25 cellular contexts compared by ENCODE assay signal in the genomic region with DNA sequence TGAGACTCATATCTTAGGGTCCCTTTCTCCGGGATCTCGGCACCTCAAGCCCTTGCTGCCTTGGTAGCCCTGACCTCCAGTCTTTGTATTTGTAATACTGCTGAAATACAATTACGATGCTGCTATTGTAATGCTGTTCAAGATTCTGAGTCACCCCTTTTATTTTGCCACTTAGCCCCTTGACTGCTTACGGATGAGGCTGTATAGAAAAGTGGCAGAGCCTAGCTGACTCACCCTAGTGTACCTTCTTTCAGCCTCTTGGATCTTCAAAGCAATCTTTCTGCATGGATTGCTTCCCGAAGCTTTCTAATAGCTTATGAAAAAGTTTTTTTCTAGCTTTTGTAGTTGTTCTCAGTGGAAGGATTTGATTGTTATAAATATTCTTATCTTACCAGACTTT.
DNase-seq lines count a peak whose midpoint lies in the region; ATAC-seq and TF ChIP-seq lines count a peak whose summit lies in the region.
"Had no signal": no experiment of that assay in that cellular context is flagged by ENCODE, and none has a peak within 500 bp of the region (broad histone marks: within the 10 kb centered on the region; RNA-seq: fewer than 3 reads in every experiment).

No MANE protein-coding gene starts in this region.

- no peaks in the 10 kb centered on the region for H4K20me1 ChIP-seq in mammary epithelial cell (ENCODE audit: insufficient read depth, low read length)

- WGBS in mammary epithelial cell (ENCODE audit: low coverage, missing lambda C conversion rate): 86% methylated on average over 4 of the region's 5 CpGs

- H3K27ac Mint-ChIP-seq in MCF 10A (ENCODE audit: low read depth, unreplicated experiment): no peak overlapping the region
- no peak overlapping the region for H3K27ac Mint-ChIP-seq in WTC11
- no peak overlapping the region for H3K27ac Mint-ChIP-seq in activated T-helper 17 cell treated with anti-CD3 and anti-CD28 coated beads, Interleukin-2, amount 50 U/mL, for 72 hours
- H3K27ac Mint-ChIP-seq: B cell, CD14-positive monocyte, H9, IgD-negative memory B cell had no signal

- in situ Hi-C loops in mammary epithelial cell (cut with MboI; ENCODE audit: low sequenced_read_pairs in 2 of 2): no loop called here

- H3K27me3 Mint-ChIP-seq in MCF 10A (ENCODE audit: insufficient read depth, unreplicated experiment): no peaks in the 10 kb centered on the region
- H3K27me3 Mint-ChIP-seq in WTC11 (ENCODE audit: low read depth): no peaks in the 10 kb centered on the region
- peaks cover 4% of the 10 kb centered on the region for H3K27me3 Mint-ChIP-seq in activated T-helper 17 cell treated with anti-CD3 and anti-CD28 coated beads, Interleukin-2, amount 50 U/mL, for 72 hours
- H3K27me3 Mint-ChIP-seq: B cell, IgD-negative memory B cell had no signal

- dilution Hi-C loops in mammary epithelial cell (cut with HindIII; ENCODE audit: low sequenced_read_pairs): no loop called here

- H3K4me1 Mint-ChIP-seq in MCF 10A (ENCODE audit: insufficient read depth, unreplicated experiment) (peaks cover 19% of the 10 kb centered on the region), WTC11 (no peaks in the 10 kb centered on the region)
- no peaks in the 10 kb centered on the region for H3K4me1 Mint-ChIP-seq in activated T-helper 17 cell treated with anti-CD3 and anti-CD28 coated beads, Interleukin-2, amount 50 U/mL, for 72 hours
- H3K4me1 Mint-ChIP-seq: B cell had no signal

- no peak overlapping the region for H3K4me3 ChIP-seq in mammary epithelial cell (replicated peaks in 1 of 3; ENCODE audit: insufficient read depth in 1 of 3, low read depth in 2 of 3, low read length in 3 of 3)
- H3K4me3 ChIP-seq in skeletal muscle cell (ENCODE audit: low read depth, low read length): no peak overlapping the region
- H3K4me3 ChIP-seq: A549, GM12878, GM23248, MG63, SJSA1 had no signal

- H3K27me3 ChIP-seq in mammary epithelial cell (ENCODE audit: insufficient read depth, low read length): peaks cover 2% of the 10 kb centered on the region
- H3K27me3 ChIP-seq: MG63, SJSA1 had no signal

- CTCF ChIA-PET in MCF 10A (lab: Yijun Ruan, JAX) (no interaction called here), mammary epithelial cell (lab: Charles Lee; ENCODE audit: low non-redundant PET) (no interaction called here), WTC11 (lab: Charles Lee) (no interaction called here)

- intact Hi-C loops in MCF 10A (cut with micrococcal nuclease): no loop called here
- intact Hi-C loops in mammary epithelial cell (cut with micrococcal nuclease): no loop called here
- intact Hi-C loops in left colon (cut with DNase I, micrococcal nuclease): no loop called here

- H3K4me3 Mint-ChIP-seq in MCF 10A (ENCODE audit: unreplicated experiment) (no peak overlapping the region), WTC11 (no peak overlapping the region)
- no peak overlapping the region for H3K4me3 Mint-ChIP-seq in activated T-helper 17 cell treated with anti-CD3 and anti-CD28 coated beads, Interleukin-2, amount 50 U/mL, for 72 hours
- H3K4me3 Mint-ChIP-seq: B cell, CD14-positive monocyte, H9, IgD-negative memory B cell had no signal

- no peaks in the 10 kb centered on the region for H3K79me2 ChIP-seq in mammary epithelial cell (ENCODE audit: insufficient read depth, low read length)

- H2AFZ ChIP-seq in mammary epithelial cell (ENCODE audit: low read depth, low read length): no peak overlapping the region
- H2AFZ ChIP-seq: GM23248 had no signal

- BruUV-seq in MCF 10A (replicated peaks; lab: Mats Ljungman, UMichigan) (no TSS peak), mammary epithelial cell (replicated peaks; lab: Mats Ljungman, UMichigan) (no TSS peak)

- peak; percentile 5 for DNase-seq in MCF 10A (ENCODE audit: unreplicated experiment)
- DNase-seq in mammary epithelial cell: no peak
- DNase-seq in WTC11 (ENCODE audit: low spot score): no peak
- DNase-seq in glomerular visceral epithelial cell (ENCODE audit: extremely low spot score): peak; percentile 32
- DNase-seq in skeletal muscle cell (ENCODE audit: low read depth): peak; percentile 9
- no peak for DNase-seq in NCI-H1417 (lab: John Stamatoyannopoulos, UW)
- no peak for DNase-seq in left colon
- DNase-seq: DMS79, GM23248, H9, MG63, NCI-H1436 treated with DMSO at 0.1 percent for 48 hours, NCI-H2029, NCI-H2171 treated with DMSO at 0.1 percent for 48 hours, NCI-H446 treated with DMSO at 0.1 percent for 48 hours, NCI-H526 treated with DMSO at 0.1 percent for 48 hours, SW 1271 had no signal

- no peaks in the 10 kb centered on the region for H3K9me3 ChIP-seq in mammary epithelial cell (replicated peaks; ENCODE audit: insufficient read depth, low read length)
- H3K9me3 ChIP-seq: A549, MG63, SJSA1 had no signal

- no peaks in the 10 kb centered on the region for H3K9me3 Mint-ChIP-seq in MCF 10A (ENCODE audit: unreplicated experiment)
- H3K9me3 Mint-ChIP-seq in WTC11: no peaks in the 10 kb centered on the region
- H3K9me3 Mint-ChIP-seq in activated T-helper 17 cell treated with anti-CD3 and anti-CD28 coated beads, Interleukin-2, amount 50 U/mL, for 72 hours: no peaks in the 10 kb centered on the region

- no peak overlapping the region for H3K4me2 ChIP-seq in mammary epithelial cell (ENCODE audit: insufficient read depth, low read depth, low read length)
- H3K4me2 ChIP-seq: A549 had no signal

- POLR2A ChIA-PET in MCF 10A (lab: Yijun Ruan, JAX): interaction anchor here (0.7 to 1.3 kb wide), 3 partner anchors 9 to 197 kb away, joined by 3 read pairs; no protein-coding TSS in a partner anchor
- POLR2A ChIA-PET in WTC11 (lab: Charles Lee): no interaction called here

- ATAC-seq in WTC11: 0 out of 2 replicates have a peak, but pooled peaks have one; percentile 22
- no peak for ATAC-seq in left colon
- no peak for ATAC-seq in activated T-helper 17 cell treated with anti-CD3 and anti-CD28 coated beads, Interleukin-2, amount 50 U/mL, for 72 hours (replicated peaks)
- ATAC-seq: A549, GM12878, Right ventricle myocardium inferior had no signal

- H3K36me3 ChIP-seq in mammary epithelial cell (ENCODE audit: insufficient read depth, low read length): no peaks in the 10 kb centered on the region
- H3K36me3 ChIP-seq: MG63, SJSA1 had no signal

- H3K9ac ChIP-seq in mammary epithelial cell (ENCODE audit: insufficient read depth, low read length): no peak overlapping the region
- H3K9ac ChIP-seq: GM23248 had no signal

- peaks cover 5% of the 10 kb centered on the region for H3K36me3 Mint-ChIP-seq in MCF 10A (ENCODE audit: insufficient read depth, unreplicated experiment)
- no peaks in the 10 kb centered on the region for H3K36me3 Mint-ChIP-seq in WTC11
- no peaks in the 10 kb centered on the region for H3K36me3 Mint-ChIP-seq in activated T-helper 17 cell treated with anti-CD3 and anti-CD28 coated beads, Interleukin-2, amount 50 U/mL, for 72 hours (ENCODE audit: low read depth)
- H3K36me3 Mint-ChIP-seq: CD14-positive monocyte, IgD-negative memory B cell had no signal

- H3K27ac ChIP-seq in mammary epithelial cell (ENCODE audit: insufficient read depth, low read depth, low read length): no peak overlapping the region
- H3K27ac ChIP-seq: A549, GM23248, SJSA1 had no signal

- no peaks in the 10 kb centered on the region for H3K4me1 ChIP-seq in mammary epithelial cell (ENCODE audit: insufficient read depth, low read length)
- H3K4me1 ChIP-seq: A549, SJSA1 had no signal

- no peak for TF ChIP-seq CTCF in MCF 10A (IDR thresholded peaks at IDR 0.05; ENCODE audit: unreplicated experiment)
- no peak for TF ChIP-seq CTCF in mammary epithelial cell (conservative IDR thresholded peaks at IDR 0.05 in 1 of 2, IDR thresholded peaks at IDR 0.05 in 1 of 2; ENCODE audit: extremely low read depth in 1 of 2, insufficient read depth in 1 of 2, low read depth in 1 of 2, low read length in 2 of 2)
- no peak for TF ChIP-seq CTCF in WTC11 (IDR thresholded peaks at IDR 0.05)

TF ChIP-seq in WTC11, 78 proteins besides CTCF, POLR2A, EP300 and RAD21:
- no peak for TF ChIP-seq OVOL2 (CRISPR knock-in tag; IDR thresholded peaks at IDR 0.05; ENCODE audit: borderline replicate concordance)
TF ChIP-seq in WTC11: peak in this region for 0.

Comparison
In these comparisons a context has a peak if more than half of its experiments do, and no peak if none do; other contexts are left out.
1. DNase-seq: peak in MCF 10A (single experiment), glomerular visceral epithelial cell (single experiment) and skeletal muscle cell (single experiment); none in mammary epithelial cell (single experiment), WTC11 (single experiment), NCI-H1417 (0 of 3) and left colon (0 of 2).